In genomic region chr1:212780759-212781158, GRCh38 we compare ENCODE assay signal across 30 cellular contexts.
"Had no signal": no experiment of that assay in that cellular context is flagged by ENCODE, and none has a peak within 500 bp of the region (broad histone marks: within the 10 kb centered on the region; RNA-seq: fewer than 3 reads in every experiment).

No MANE protein-coding gene starts in this region.

- H3K9me3 ChIP-seq: esophagus squamous epithelium, gastrocnemius medialis, heart left ventricle, left lung, lower lobe of right lung, mucosa of descending colon had no signal

- H3K27ac Mint-ChIP-seq: immature natural killer cell; mesothelial cell of epicardium; naive B cell; naive thymus-derived CD8-positive, alpha-beta T cell had no signal

- H2AFZ ChIP-seq: hepatocyte had no signal

- H3K4me1 Mint-ChIP-seq: immature natural killer cell, mesothelial cell of epicardium had no signal

- H3K4me2 ChIP-seq: hepatocyte had no signal

- FAIRE-seq: colon, endometrium, kidney had no signal

- H3K9me3 Mint-ChIP-seq: immature natural killer cell; naive thymus-derived CD8-positive, alpha-beta T cell had no signal

- H3K4me1 ChIP-seq: esophagus squamous epithelium, gastrocnemius medialis, lower lobe of right lung had no signal

- DNase-seq: dermis blood vessel endothelial cell; dorsolateral prefrontal cortex; effector CD4-positive, alpha-beta T cell; effector memory CD4-positive, alpha-beta T cell; erythroblast; esophagus squamous epithelium; foreskin fibroblast; foreskin melanocyte; gastrocnemius medialis; heart left ventricle; hypothalamus; immature natural killer cell; islet precursor cell; kidney; kidney glomerular epithelial cell; left colon; left lung; left ventricle myocardium superior; lower lobe of right lung; mesenchymal stem cell; mucosa of descending colon; naive B cell; naive thymus-derived CD8-positive, alpha-beta T cell had no signal

- H3K79me2 ChIP-seq: hepatocyte had no signal

- H3K27me3 Mint-ChIP-seq: naive B cell; naive thymus-derived CD8-positive, alpha-beta T cell had no signal

- H3K4me3 Mint-ChIP-seq: immature natural killer cell; mesothelial cell of epicardium; naive B cell; naive thymus-derived CD8-positive, alpha-beta T cell had no signal

- H3K4me3 ChIP-seq: coronary artery, dorsolateral prefrontal cortex, esophagus squamous epithelium, gastrocnemius medialis, heart left ventricle, hepatocyte, left lung, lower lobe of right lung, mucosa of descending colon had no signal

- H3K27ac ChIP-seq: coronary artery, dorsolateral prefrontal cortex, epithelial cell of prostate, esophagus squamous epithelium, gastrocnemius medialis, heart left ventricle, hepatocyte, left lung, lower lobe of right lung had no signal

- H3K27me3 ChIP-seq: dorsolateral prefrontal cortex, esophagus squamous epithelium, gastrocnemius medialis, heart left ventricle, hepatocyte, left lung had no signal

- ATAC-seq: esophagus mucosa; gastrocnemius medialis; heart left ventricle; left colon; left lung; left ventricle myocardium superior; lower lobe of right lung; mucosa of descending colon; naive thymus-derived CD8-positive, alpha-beta T cell had no signal
